Comparison of ENCODE assay signal across 25 cellular contexts in the genomic region with DNA sequence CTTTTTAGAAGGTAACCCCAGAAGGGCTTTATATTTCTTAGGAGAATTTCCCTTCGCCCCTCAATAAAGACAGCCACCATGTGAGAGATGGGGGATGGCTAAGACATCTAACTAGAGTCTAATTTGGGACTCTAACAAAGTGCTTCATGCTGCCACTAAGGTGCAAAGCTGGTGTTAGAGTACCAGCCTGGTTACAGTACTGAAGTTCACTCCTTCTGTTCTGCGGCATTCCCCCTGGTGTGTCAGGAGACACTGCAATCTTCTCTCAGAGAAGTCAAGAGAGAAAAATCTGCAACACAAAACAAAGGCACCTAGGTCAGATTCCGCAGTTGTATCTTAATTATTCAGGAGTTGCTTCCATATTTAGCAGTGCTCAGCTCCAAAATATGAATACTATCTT.
"Had no signal": no experiment of that assay in that cellular context is flagged by ENCODE, and none has a peak within 500 bp of the region (broad histone marks: within the 10 kb centered on the region; RNA-seq: fewer than 3 reads in every experiment).

No MANE protein-coding gene starts in this region.

- ATAC-seq: effector memory CD8-positive, alpha-beta T cell; mucosa of descending colon; natural killer cell treated with Interleukin-12 subunit alpha and Interleukin-12 subunit beta and Interleukin-15 and Interleukin-18, amount 100 ng/mL, for 72 hours; pancreas; right lobe of liver; stimulated activated naive CD8-positive, alpha-beta T cell treated with anti-CD3 and anti-CD28 coated beads, Interleukin-15, amount 100 ng/mL, for 72 hours had no signal

- H3K4me1 ChIP-seq: colonic mucosa, pancreas, right lobe of liver, transverse colon, vagina had no signal

- H3K27ac ChIP-seq: colonic mucosa, neutrophil, pancreas, right lobe of liver, suprapubic skin, transverse colon, vagina had no signal

- H3K4me1 Mint-ChIP-seq: memory B cell; mesothelial cell of epicardium; naive B cell; stimulated activated naive CD8-positive, alpha-beta T cell treated with anti-CD3 and anti-CD28 coated beads, Interleukin-15, amount 100 ng/mL, for 72 hours had no signal

- H3K36me3 ChIP-seq: colonic mucosa, neutrophil, pancreas, right lobe of liver, suprapubic skin, transverse colon, vagina had no signal

- H3K4me3 Mint-ChIP-seq: effector memory CD8-positive, alpha-beta T cell; memory B cell; mesothelial cell of epicardium; naive B cell; natural killer cell treated with Interleukin-12 subunit alpha and Interleukin-12 subunit beta and Interleukin-15 and Interleukin-18, amount 100 ng/mL, for 72 hours; neural crest cell; stimulated activated naive CD8-positive, alpha-beta T cell treated with anti-CD3 and anti-CD28 coated beads, Interleukin-15, amount 100 ng/mL, for 72 hours had no signal

- DNase-seq: colonic mucosa; dermis blood vessel endothelial cell; effector memory CD8-positive, alpha-beta T cell; hypothalamus; mucosa of descending colon; naive B cell; pancreas; retina; right lobe of liver; stimulated activated CD4-positive, alpha-beta T cell treated with anti-CD3 and anti-CD28 coated beads, Interleukin-12 subunit alpha, Interleukin-12 subunit beta, amount 100 ng/mL, for 4 hours; stimulated activated CD4-positive, alpha-beta T cell treated with anti-CD3 and anti-CD28 coated beads, Interleukin-1b, Interleukin-23, amount 100 ng/mL, for 48 hours; stimulated activated CD4-positive, alpha-beta T cell treated with anti-CD3 and anti-CD28 coated beads, Interleukin-4, amount 100 ng/mL, for 1 hour; stimulated activated CD8-positive, alpha-beta memory T cell treated with anti-CD3 and anti-CD28 coated beads, Interleukin-4, amount 100 ng/mL, for 48 hours; stimulated activated naive CD4-positive, alpha-beta T cell; stimulated activated naive CD8-positive, alpha-beta T cell treated with anti-CD3 and anti-CD28 coated beads, Interleukin-15, amount 100 ng/mL, for 72 hours; transverse colon had no signal

- H3K36me3 Mint-ChIP-seq: memory B cell; mesothelial cell of epicardium; naive B cell; natural killer cell treated with Interleukin-12 subunit alpha and Interleukin-12 subunit beta and Interleukin-15 and Interleukin-18, amount 100 ng/mL, for 72 hours had no signal

- H3K27me3 ChIP-seq: colonic mucosa, neutrophil, pancreas, right lobe of liver, suprapubic skin, transverse colon, vagina had no signal

- H3K27ac Mint-ChIP-seq: effector memory CD8-positive, alpha-beta T cell; memory B cell; mesothelial cell of epicardium; naive B cell; natural killer cell treated with Interleukin-12 subunit alpha and Interleukin-12 subunit beta and Interleukin-15 and Interleukin-18, amount 100 ng/mL, for 72 hours; stimulated activated naive CD8-positive, alpha-beta T cell treated with anti-CD3 and anti-CD28 coated beads, Interleukin-15, amount 100 ng/mL, for 72 hours had no signal

- H3K27me3 Mint-ChIP-seq: stimulated activated naive CD8-positive, alpha-beta T cell treated with anti-CD3 and anti-CD28 coated beads, Interleukin-15, amount 100 ng/mL, for 72 hours had no signal

- H3K9me3 ChIP-seq: colonic mucosa, mucosa of descending colon, neutrophil, pancreas, right lobe of liver, suprapubic skin, transverse colon, vagina had no signal

- H3K4me3 ChIP-seq: colonic mucosa, lung, mucosa of descending colon, pancreas, right lobe of liver, smooth muscle cell, suprapubic skin, transverse colon, vagina had no signal

- H3K4me2 ChIP-seq: smooth muscle cell had no signal
